ENCODE assay signal across 10 cellular contexts in the genomic region with DNA sequence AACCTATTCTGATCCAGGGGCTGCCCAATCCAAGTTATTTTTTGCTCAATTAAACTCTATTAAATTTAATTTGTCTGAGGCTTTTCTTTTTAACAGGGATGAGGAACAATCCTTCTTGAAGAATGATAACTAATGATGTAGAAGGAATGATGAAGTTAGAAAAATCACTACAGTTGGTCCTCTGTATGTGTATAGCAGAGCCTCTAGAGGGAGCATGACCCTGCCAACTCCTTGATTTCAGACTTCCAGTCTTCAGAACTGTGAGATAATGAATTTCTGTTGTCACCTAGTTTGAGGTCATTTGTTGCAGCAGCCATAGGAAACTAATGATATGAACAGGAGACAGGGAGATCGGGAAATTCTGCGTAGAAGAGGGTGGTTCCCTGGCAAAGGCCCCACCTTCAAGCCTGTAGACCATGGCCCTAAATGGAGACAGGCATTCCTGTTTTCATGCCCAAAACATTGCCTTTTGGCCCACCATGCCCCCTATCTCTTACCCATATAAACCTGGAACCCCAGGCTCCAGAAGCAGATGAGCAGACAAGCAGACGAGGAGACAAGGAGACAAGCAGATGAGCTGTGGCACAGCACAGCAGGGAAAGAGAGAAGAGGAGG. TPM values are rescaled to one million over a fixed set of nuclear protein-coding genes. Genes with fewer than 3 reads are reported as not detected.
DNase-seq lines count a peak whose midpoint lies in the region; ATAC-seq and TF ChIP-seq lines count a peak whose summit lies in the region.
"Had no signal": no experiment of that assay in that cellular context is flagged by ENCODE, and none has a peak within 500 bp of the region (broad histone marks: within the 10 kb centered on the region; RNA-seq: fewer than 3 reads in every experiment).

No MANE protein-coding gene starts in this region.

- H3K9me3 ChIP-seq in cardiac muscle cell (ENCODE audit: low read depth), result no peaks in the 10 kb centered on the region

- no peaks in the 10 kb centered on the region for H3K27me3 ChIP-seq in cardiac muscle cell

- H3K27ac Mint-ChIP-seq in type B pancreatic cell, result no peak overlapping the region
- no peak overlapping the region for H3K27ac Mint-ChIP-seq in activated T-helper 1 cell treated with anti-CD3 and anti-CD28 coated beads, Interleukin-12 subunit alpha, Interleukin-12 subunit beta, Interleukin-2, Interleukin-4 antibody, amounts not matched to agents 30 ng/mL and 10 ng/mL and 1 ng/mL, durations not matched to agents 14 hours and 24 hours and 36 hours

- H3K4me1 Mint-ChIP-seq in type B pancreatic cell (ENCODE audit: unreplicated experiment), result no peaks in the 10 kb centered on the region
- no peaks in the 10 kb centered on the region for H3K4me1 Mint-ChIP-seq in activated T-helper 1 cell treated with anti-CD3 and anti-CD28 coated beads, Interleukin-12 subunit alpha, Interleukin-12 subunit beta, Interleukin-2, Interleukin-4 antibody, amounts not matched to agents 30 ng/mL and 10 ng/mL and 1 ng/mL, durations not matched to agents 14 hours and 24 hours and 36 hours (ENCODE audit: low read depth)

- H3K27ac ChIP-seq in cardiac muscle cell (no peak overlapping the region), coronary artery (no peak overlapping the region)

- H3K4me3 Mint-ChIP-seq in type B pancreatic cell, result no peak overlapping the region
- H3K4me3 Mint-ChIP-seq in activated T-helper 1 cell treated with anti-CD3 and anti-CD28 coated beads, Interleukin-12 subunit alpha, Interleukin-12 subunit beta, Interleukin-2, Interleukin-4 antibody, amounts not matched to agents 30 ng/mL and 10 ng/mL and 1 ng/mL, durations not matched to agents 14 hours and 24 hours and 36 hours, result no peak overlapping the region

- ATAC-seq in left cardiac atrium (no peak), GM21528 (IDR thresholded peaks at IDR 0.05; ENCODE audit: low FRiP score, unreplicated experiment) (no peak)

- H3K27me3 Mint-ChIP-seq in type B pancreatic cell, result peaks cover 12% of the 10 kb centered on the region
- peaks cover 15% of the 10 kb centered on the region for H3K27me3 Mint-ChIP-seq in activated T-helper 1 cell treated with anti-CD3 and anti-CD28 coated beads, Interleukin-12 subunit alpha, Interleukin-12 subunit beta, Interleukin-2, Interleukin-4 antibody, amounts not matched to agents 30 ng/mL and 10 ng/mL and 1 ng/mL, durations not matched to agents 14 hours and 24 hours and 36 hours (ENCODE audit: insufficient read depth)

- TF ChIP-seq CTCF in cardiac muscle cell (IDR thresholded peaks at IDR 0.05; ENCODE audit: low read depth, low read length) (peak; percentile 71), type B pancreatic cell (conservative IDR thresholded peaks at IDR 0.05) (peak; percentile 66), coronary artery (IDR thresholded peaks at IDR 0.05) (no peak)

- H3K4me3 ChIP-seq in cardiac muscle cell, result no peak overlapping the region
- no peak overlapping the region for H3K4me3 ChIP-seq in coronary artery

- H3K36me3 Mint-ChIP-seq in type B pancreatic cell, result no peaks in the 10 kb centered on the region
- H3K36me3 Mint-ChIP-seq in activated T-helper 1 cell treated with anti-CD3 and anti-CD28 coated beads, Interleukin-12 subunit alpha, Interleukin-12 subunit beta, Interleukin-2, Interleukin-4 antibody, amounts not matched to agents 30 ng/mL and 10 ng/mL and 1 ng/mL, durations not matched to agents 14 hours and 24 hours and 36 hours (ENCODE audit: low read depth), result no peaks in the 10 kb centered on the region

- peaks cover 5% of the 10 kb centered on the region for H3K9me3 Mint-ChIP-seq in type B pancreatic cell
- no peaks in the 10 kb centered on the region for H3K9me3 Mint-ChIP-seq in activated T-helper 1 cell treated with anti-CD3 and anti-CD28 coated beads, Interleukin-12 subunit alpha, Interleukin-12 subunit beta, Interleukin-2, Interleukin-4 antibody, amounts not matched to agents 30 ng/mL and 10 ng/mL and 1 ng/mL, durations not matched to agents 14 hours and 24 hours and 36 hours

- peak; percentile 9 to 35 for DNase-seq in cardiac muscle cell (ENCODE audit: low read depth in 1 of 2, low spot score in 1 of 2)
- no peak for DNase-seq in left cardiac atrium
- DNase-seq in NCI-H82 treated with DMSO at 0.1 percent for 48 hours (lab: John Stamatoyannopoulos, UW; ENCODE audit: unreplicated experiment), result peak; percentile 2
- peak; percentile 9 for DNase-seq in fibroblast of gingiva (ENCODE audit: low read depth)
- no peak for DNase-seq in type B pancreatic cell (ENCODE audit: extremely low spot score, unreplicated experiment)
- DNase-seq in coronary artery (ENCODE audit: low spot score), result no peak
- no peak for DNase-seq in activated T-helper 1 cell treated with anti-CD3 and anti-CD28 coated beads, Interleukin-12 subunit alpha, Interleukin-12 subunit beta, Interleukin-2, Interleukin-4 antibody, amounts not matched to agents 30 ng/mL and 10 ng/mL and 1 ng/mL, durations not matched to agents 14 hours and 24 hours and 36 hours (ENCODE audit: low spot score)
- DNase-seq: activated gamma-delta T cell treated with Interleukin-2 at 50 U/mL for 16 hours, GDM1 had no signal

- no peaks in the 10 kb centered on the region for H3K4me1 ChIP-seq in cardiac muscle cell (ENCODE audit: low read depth)

- intact Hi-C loops in left cardiac atrium (cut with DNase I), result no loop called here
- intact Hi-C loops in activated T-helper 1 cell treated with anti-CD3 and anti-CD28 coated beads, Interleukin-12 subunit alpha, Interleukin-12 subunit beta, Interleukin-2, Interleukin-4 antibody, amounts not matched to agents 30 ng/mL and 10 ng/mL and 1 ng/mL, durations not matched to agents 14 hours and 24 hours and 36 hours (cut with micrococcal nuclease), result loop anchor here (1.0 to 2.0 kb wide), 2 partner anchors 154 to 180 kb away; partner anchors contain the start of gene TCP11L1

- H3K36me3 ChIP-seq in cardiac muscle cell, result no peaks in the 10 kb centered on the region

RNA-seq across cellular contexts. Expression of gene QSER1, which starts 7.7 kb away (rescaled TPM):
- total RNA-seq in cardiac muscle cell (15.9 and 32.1 TPM in 2 replicates), left cardiac atrium (10 to 100 TPM; 17.0 to 18.3 TPM), type B pancreatic cell (ENCODE audit: low replicate concordance) (29.4 and 54.4 TPM in 2 replicates)
- 4.5 and 9.3 TPM in 2 replicates for polyA plus RNA-seq in cardiac muscle cell
- 15.1 and 17.6 TPM in 2 replicates for total RNA-seq in activated T-helper 1 cell treated with anti-CD3 and anti-CD28 coated beads, Interleukin-12 subunit alpha, Interleukin-12 subunit beta, Interleukin-2, Interleukin-4 antibody, amounts not matched to agents 30 ng/mL and 10 ng/mL and 1 ng/mL, durations not matched to agents 14 hours and 24 hours and 36 hours

RNA-seq across cellular contexts. Expression of gene PRRG4, which starts 55.1 kb away (rescaled TPM):
- not detected in 2 replicates for total RNA-seq in cardiac muscle cell
- not detected in 2 replicates for polyA plus RNA-seq in cardiac muscle cell
- 1 to 10 TPM in 1 of 2 donors, under 1 TPM in 1; 0.92 to 1.0 TPM for total RNA-seq in left cardiac atrium
- 6.0 and 18.8 TPM in 2 replicates for total RNA-seq in type B pancreatic cell (ENCODE audit: low replicate concordance)
- 0.83 and 0.91 TPM in 2 replicates for total RNA-seq in activated T-helper 1 cell treated with anti-CD3 and anti-CD28 coated beads, Interleukin-12 subunit alpha, Interleukin-12 subunit beta, Interleukin-2, Interleukin-4 antibody, amounts not matched to agents 30 ng/mL and 10 ng/mL and 1 ng/mL, durations not matched to agents 14 hours and 24 hours and 36 hours

Comparison
In these comparisons a context has a peak if more than half of its experiments do, and no peak if none do; other contexts are left out.
1. DNase-seq: peak in cardiac muscle cell (2 of 2), NCI-H82 treated with DMSO at 0.1 percent for 48 hours (single experiment) and fibroblast of gingiva (single experiment); none in left cardiac atrium (single experiment), type B pancreatic cell (single experiment), coronary artery (single experiment) and activated T-helper 1 cell treated with anti-CD3 and anti-CD28 coated beads, Interleukin-12 subunit alpha, Interleukin-12 subunit beta, Interleukin-2, Interleukin-4 antibody, amounts not matched to agents 30 ng/mL and 10 ng/mL and 1 ng/mL, durations not matched to agents 14 hours and 24 hours and 36 hours (single experiment).